ENCODE assay signal across 9 cellular contexts in genomic region chr3:187770224-187770623, GRCh38. TPM values are rescaled to one million over a fixed set of nuclear protein-coding genes. Genes with fewer than 3 reads are reported as not detected.
DNase-seq lines count a peak whose midpoint lies in the region; ATAC-seq and TF ChIP-seq lines count a peak whose summit lies in the region.
"Had no signal": no experiment of that assay in that cellular context is flagged by ENCODE, and none has a peak within 500 bp of the region (broad histone marks: within the 10 kb centered on the region; RNA-seq: fewer than 3 reads in every experiment).

No MANE protein-coding gene starts in this region.

- no peaks in the 10 kb centered on the region for H3K27me3 Mint-ChIP-seq in stimulated activated naive CD8-positive, alpha-beta T cell treated with anti-CD3 and anti-CD28 coated beads, Interleukin-15, amount 100 ng/mL, for 72 hours
- no peaks in the 10 kb centered on the region for H3K27me3 Mint-ChIP-seq in osteocyte (ENCODE audit: unreplicated experiment)

- peaks cover 59% of the 10 kb centered on the region for H3K4me1 Mint-ChIP-seq in stimulated activated naive CD8-positive, alpha-beta T cell treated with anti-CD3 and anti-CD28 coated beads, Interleukin-15, amount 100 ng/mL, for 72 hours
- no peaks in the 10 kb centered on the region for H3K4me1 Mint-ChIP-seq in osteocyte (ENCODE audit: unreplicated experiment)

- H3K4me3 Mint-ChIP-seq in stimulated activated naive CD8-positive, alpha-beta T cell treated with anti-CD3 and anti-CD28 coated beads, Interleukin-15, amount 100 ng/mL, for 72 hours = peak overlapping the region; percentile 50 to 60
- no peak overlapping the region for H3K4me3 Mint-ChIP-seq in osteocyte (ENCODE audit: unreplicated experiment)

- no peaks in the 10 kb centered on the region for H3K36me3 Mint-ChIP-seq in osteocyte (ENCODE audit: unreplicated experiment)

- H3K9me3 Mint-ChIP-seq in stimulated activated naive CD8-positive, alpha-beta T cell treated with anti-CD3 and anti-CD28 coated beads, Interleukin-15, amount 100 ng/mL, for 72 hours = no peaks in the 10 kb centered on the region
- H3K9me3 Mint-ChIP-seq in osteocyte (ENCODE audit: unreplicated experiment) = no peaks in the 10 kb centered on the region

- DNase-seq in stimulated activated CD4-positive, alpha-beta T cell treated with anti-CD3 and anti-CD28 coated beads, Interleukin-15, amount 100 ng/mL, for 24 hours = peak; percentile 46
- DNase-seq in stimulated activated CD4-positive, alpha-beta T cell treated with anti-CD3 and anti-CD28 coated beads, Interleukin-12 subunit alpha, Interleukin-12 subunit beta, amount 100 ng/mL, for 4 hours = no peak
- DNase-seq in T-helper 1 cell (peak in 3 of 5 donors; percentile 7 to 39 (median 16)), superior temporal gyrus (ENCODE audit: extremely low spot score) (no peak), osteocyte (ENCODE audit: extremely low spot score, unreplicated experiment) (no peak), retina (no peak)
- DNase-seq in stimulated activated naive CD8-positive, alpha-beta T cell treated with anti-CD3 and anti-CD28 coated beads, Interleukin-15, amount 100 ng/mL, for 72 hours = peak; percentile 35 to 47

- no peak for TF ChIP-seq CTCF in osteocyte (IDR thresholded peaks at IDR 0.05)

- H3K27ac Mint-ChIP-seq in stimulated activated naive CD8-positive, alpha-beta T cell treated with anti-CD3 and anti-CD28 coated beads, Interleukin-15, amount 100 ng/mL, for 72 hours = peak overlapping the region; percentile 61 to 69
- no peak overlapping the region for H3K27ac Mint-ChIP-seq in osteocyte (ENCODE audit: unreplicated experiment)

- ATAC-seq in HG02973 (IDR thresholded peaks at IDR 0.05; ENCODE audit: unreplicated experiment) = peak; percentile 56
- ATAC-seq in stimulated activated naive CD8-positive, alpha-beta T cell treated with anti-CD3 and anti-CD28 coated beads, Interleukin-15, amount 100 ng/mL, for 72 hours = peak; percentile 91
- ATAC-seq: SK-N-SH treated with all-trans-retinoic acid at 6 μM for 48 hours had no signal

RNA-seq across cellular contexts. Expression of gene BCL6, which starts 25.0 kb away (rescaled TPM):
- 69.3 and 84.8 TPM in 2 replicates for total RNA-seq in osteocyte

Comparison
In these comparisons a context has a peak if more than half of its experiments do, and no peak if none do; other contexts are left out.
1. DNase-seq: peak in stimulated activated CD4-positive, alpha-beta T cell treated with anti-CD3 and anti-CD28 coated beads, Interleukin-15, amount 100 ng/mL, for 24 hours (single experiment), T-helper 1 cell (3 of 5) and stimulated activated naive CD8-positive, alpha-beta T cell treated with anti-CD3 and anti-CD28 coated beads, Interleukin-15, amount 100 ng/mL, for 72 hours (2 of 2); none in stimulated activated CD4-positive, alpha-beta T cell treated with anti-CD3 and anti-CD28 coated beads, Interleukin-12 subunit alpha, Interleukin-12 subunit beta, amount 100 ng/mL, for 4 hours (single experiment), superior temporal gyrus (single experiment), osteocyte (single experiment) and retina (single experiment).